ENCODE assay signal across 27 cellular contexts in genomic region chr2:105061560-105061959, GRCh38.
"Had no signal": no experiment of that assay in that cellular context is flagged by ENCODE, and none has a peak within 500 bp of the region (broad histone marks: within the 10 kb centered on the region; RNA-seq: fewer than 3 reads in every experiment).

No MANE protein-coding gene starts in this region.

- H3K4me2 ChIP-seq: hepatocyte had no signal

- ATAC-seq: effector memory CD8-positive, alpha-beta T cell; esophagus mucosa; foreskin keratinocyte; gastrocnemius medialis; gastroesophageal sphincter; heart left ventricle had no signal

- H3K36me3 ChIP-seq: colonic mucosa, gastrocnemius medialis had no signal

- H3K9me3 Mint-ChIP-seq: dendritic cell treated with granulocyte-macrophage colony-stimulating factor and Interleukin-4, amounts not matched to agents 40 ng/mL and 50 ng/mL, for 4 days; effector memory CD8-positive, alpha-beta T cell; endodermal cell had no signal

- DNase-seq: colonic mucosa; cortex of kidney; dermis blood vessel endothelial cell; dorsolateral prefrontal cortex; effector CD4-positive, alpha-beta T cell; effector memory CD4-positive, alpha-beta T cell; effector memory CD8-positive, alpha-beta T cell; endodermal cell; esophagus squamous epithelium; foreskin fibroblast; foreskin keratinocyte; foreskin melanocyte; gastrocnemius medialis; glutamatergic neuron; head of caudate nucleus; heart left ventricle had no signal

- H3K9me3 ChIP-seq: colonic mucosa, esophagus muscularis mucosa, esophagus squamous epithelium, gastrocnemius medialis, gastroesophageal sphincter, heart left ventricle had no signal

- H3K4me1 ChIP-seq: colonic mucosa, esophagus muscularis mucosa, esophagus squamous epithelium, foreskin keratinocyte, gastrocnemius medialis, gastroesophageal sphincter had no signal

- H3K4me3 ChIP-seq: colonic mucosa, coronary artery, dorsolateral prefrontal cortex, esophagus muscularis mucosa, esophagus squamous epithelium, gastrocnemius medialis, gastroesophageal sphincter, heart left ventricle, hepatocyte had no signal

- H3K27me3 ChIP-seq: colonic mucosa, dorsolateral prefrontal cortex, esophagus muscularis mucosa, esophagus squamous epithelium, foreskin keratinocyte, gastrocnemius medialis, gastroesophageal sphincter, heart left ventricle, hepatocyte had no signal

- H3K27ac ChIP-seq: colonic mucosa, coronary artery, dorsolateral prefrontal cortex, epithelial cell of prostate, esophagus muscularis mucosa, esophagus squamous epithelium, foreskin keratinocyte, gastrocnemius medialis, gastroesophageal sphincter, heart left ventricle, hepatocyte had no signal

- H3K27ac Mint-ChIP-seq: dendritic cell treated with granulocyte-macrophage colony-stimulating factor and Interleukin-4, amounts not matched to agents 40 ng/mL and 50 ng/mL, for 4 days; endodermal cell had no signal

- H3K4me3 Mint-ChIP-seq: dendritic cell treated with granulocyte-macrophage colony-stimulating factor and Interleukin-4, amounts not matched to agents 40 ng/mL and 50 ng/mL, for 4 days; effector memory CD8-positive, alpha-beta T cell; endodermal cell had no signal

- FAIRE-seq: colon, endometrium, endothelial cell of umbilical vein, frontal cortex had no signal

- H3K27me3 Mint-ChIP-seq: dendritic cell treated with granulocyte-macrophage colony-stimulating factor and Interleukin-4, amounts not matched to agents 40 ng/mL and 50 ng/mL, for 4 days; effector memory CD8-positive, alpha-beta T cell had no signal

- H2AFZ ChIP-seq: hepatocyte had no signal
